1 cellular context compared by ENCODE assay signal in genomic region chr10:58027431-58027830, GRCh38.
TF ChIP-seq lines count a peak whose summit lies in the region.

No MANE protein-coding gene starts in this region.

TF ChIP-seq in neural cell, 6 proteins besides CTCF, POLR2A, EP300 and RAD21 (continued from another document):
- no peak for TF ChIP-seq MXI1 (conservative IDR thresholded peaks at IDR 0.05; ENCODE audit: poor library complexity, severe bottlenecking)
